Comparison of ENCODE assay signal across 8 cellular contexts in genomic region chr14:102507891-102508312, GRCh38. TPM values are rescaled to one million over a fixed set of nuclear protein-coding genes. Genes with fewer than 3 reads are reported as not detected.
A peak's percentile ranks its signal among the peaks of the same experiment; 100 is the strongest.
DNase-seq lines count a peak whose midpoint lies in the region; ATAC-seq and TF ChIP-seq lines count a peak whose summit lies in the region.
"Had no signal": no experiment of that assay in that cellular context is flagged by ENCODE, and none has a peak within 500 bp of the region (broad histone marks: within the 10 kb centered on the region; RNA-seq: fewer than 3 reads in every experiment).

No MANE protein-coding gene starts in this region.

- TF ChIP-seq CTCF in HEK293 (tag by site-specific recombination; IDR thresholded peaks at IDR 0.05) (peak; percentile 35; the same call in 1 of the 2 replicates), coronary artery (IDR thresholded peaks at IDR 0.05) (no peak), neural progenitor cell (IDR thresholded peaks at IDR 0.05) (no peak), dorsolateral prefrontal cortex (IDR thresholded peaks at IDR 0.05 in 54 of 56, conservative IDR thresholded peaks at IDR 0.05 in 2 of 56; ENCODE audit: low read depth in 1 of 56, partially characterized antibody in 56 of 56) (no peak)

- H3F3A ChIP-seq in neural progenitor cell (ENCODE audit: low read depth), result peaks cover 29% of the 10 kb centered on the region

- H2AFZ ChIP-seq in neural progenitor cell (replicated peaks), result no peak overlapping the region

- peaks cover 1 to 20% (median 10%) of the 10 kb centered on the region in 4 donors for H3K4me1 Mint-ChIP-seq in CD4-positive, alpha-beta memory T cell
- peaks cover 34% of the 10 kb centered on the region for H3K4me1 Mint-ChIP-seq in neural progenitor cell

- H3K36me3 ChIP-seq in CD4-positive, alpha-beta memory T cell (ENCODE audit: insufficient read depth, low read length), result no peaks in the 10 kb centered on the region
- peaks cover 0 to 29% of the 10 kb centered on the region in 2 experiments; a peak in 1 of 3 replicates for H3K36me3 ChIP-seq in HEK293 (ENCODE audit: control insufficient read depth in 2 of 2, insufficient read depth in 1 of 2, low read length in 2 of 2)
- H3K36me3 ChIP-seq in neural progenitor cell, result no peaks in the 10 kb centered on the region

- peaks cover 13% of the 10 kb centered on the region for H3K4me1 ChIP-seq in CD4-positive, alpha-beta memory T cell (ENCODE audit: insufficient read depth, low read length)
- H3K4me1 ChIP-seq in HEK293 (ENCODE audit: control insufficient read depth, insufficient read depth, low read length) (peaks cover 3% of the 10 kb centered on the region; the same call in 1 of the 2 replicates), neural progenitor cell (peaks cover 4% of the 10 kb centered on the region)

- peaks cover 9% of the 10 kb centered on the region for H4K20me1 ChIP-seq in neural progenitor cell (ENCODE audit: low read depth)

- intact Hi-C loops in CD4-positive, alpha-beta memory T cell (cut with micrococcal nuclease), result loop anchor here (5.0 kb wide), 1 partner anchor 84 kb away; the partner anchor contains the start of gene RCOR1
- intact Hi-C loops in dorsolateral prefrontal cortex (cut with DNase I), result no loop called here

- POLR2A ChIA-PET in CD4-positive, alpha-beta memory T cell (lab: Charles Lee; ENCODE audit: partially characterized antibody), result interaction anchor here (1.2 kb wide), 1 partner anchor 16 kb away, joined by 3 read pairs; no protein-coding TSS in a partner anchor
- POLR2A ChIA-PET in HEK293 (lab: Yijun Ruan, JAX), result interaction anchor here (0.6 to 0.9 kb wide), 2 partner anchors 17 to 21 kb away, joined by 4 to 5 read pairs; no protein-coding TSS in a partner anchor

- ATAC-seq in HG02884 (IDR thresholded peaks at IDR 0.05; ENCODE audit: unreplicated experiment), result no peak

- H3K27ac Mint-ChIP-seq in CD4-positive, alpha-beta memory T cell, result peak overlapping the region in 5 of 7 donors; percentile 45 to 91 (median 83)
- no peak overlapping the region for H3K27ac Mint-ChIP-seq in neural progenitor cell

- H3K4me2 ChIP-seq in neural progenitor cell, result no peak overlapping the region

- no peaks in the 10 kb centered on the region for H3K27me3 ChIP-seq in CD4-positive, alpha-beta memory T cell (ENCODE audit: insufficient read depth, low read length)
- H3K27me3 ChIP-seq in neural progenitor cell, result no peaks in the 10 kb centered on the region
- no peaks in the 10 kb centered on the region for H3K27me3 ChIP-seq in dorsolateral prefrontal cortex

- H3K27me3 Mint-ChIP-seq in CD4-positive, alpha-beta memory T cell, result no peaks in the 10 kb centered on the region
- peaks cover 7% of the 10 kb centered on the region for H3K27me3 Mint-ChIP-seq in neural progenitor cell (ENCODE audit: insufficient read depth, low read depth)

- no peak overlapping the region for H3K9ac ChIP-seq in neural progenitor cell

- peaks cover 0 to 4% (median 0%) of the 10 kb centered on the region in 8 donors for H3K9me3 Mint-ChIP-seq in CD4-positive, alpha-beta memory T cell
- H3K9me3 Mint-ChIP-seq in neural progenitor cell, result no peaks in the 10 kb centered on the region

- H3K79me2 ChIP-seq in neural progenitor cell (ENCODE audit: low read depth), result peaks cover 7% of the 10 kb centered on the region

- DNase-seq in CD4-positive, alpha-beta memory T cell, result peak in 1 of 5 donors; percentile 18
- DNase-seq in coronary artery (ENCODE audit: low spot score) (peak; percentile 68), neural progenitor cell (ENCODE audit: low spot score) (no peak), GDM1 (lab: John Stamatoyannopoulos, UW) (no peak), dorsolateral prefrontal cortex (no peak)
- DNase-seq: activated CD4-positive, alpha-beta T cell treated with anti-CD3 and anti-CD28 coated beads, Interleukin-2, amount 50 U/mL, for 48 hours had no signal

- H3K27ac ChIP-seq in CD4-positive, alpha-beta memory T cell (ENCODE audit: low read depth, low read length), result no peak overlapping the region
- H3K27ac ChIP-seq in HEK293 (ENCODE audit: extremely low read depth, low read depth, low read length) (no peak overlapping the region), coronary artery (peak overlapping the region in 1 of 2 donors; percentile 77), neural progenitor cell (no peak overlapping the region), dorsolateral prefrontal cortex (peak overlapping the region in 29 of 59 donors; percentile 69 to 93 (median 88))

- H3K4me3 Mint-ChIP-seq in CD4-positive, alpha-beta memory T cell, result peak overlapping the region in 7 of 8 donors; percentile 15 to 85 (median 72)
- peak overlapping the region; percentile 90 for H3K4me3 Mint-ChIP-seq in neural progenitor cell

- H3K4me3 ChIP-seq in CD4-positive, alpha-beta memory T cell (ENCODE audit: low read length in 2 of 2), result no peak overlapping the region
- no peak overlapping the region for H3K4me3 ChIP-seq in HEK293 (ENCODE audit: low read depth, low read length)
- H3K4me3 ChIP-seq in coronary artery, result no peak overlapping the region
- H3K4me3 ChIP-seq in neural progenitor cell, result no peak overlapping the region
- peak overlapping the region in 16 of 59 donors; percentile 63 to 82 (median 70) for H3K4me3 ChIP-seq in dorsolateral prefrontal cortex

- H3K36me3 Mint-ChIP-seq in CD4-positive, alpha-beta memory T cell, result no peaks in the 10 kb centered on the region
- H3K36me3 Mint-ChIP-seq in neural progenitor cell, result peaks cover 3% of the 10 kb centered on the region

- no peaks in the 10 kb centered on the region for H3K9me3 ChIP-seq in CD4-positive, alpha-beta memory T cell (ENCODE audit: control insufficient read depth in 1 of 2, low read length in 2 of 2)
- H3K9me3 ChIP-seq in HEK293 (ENCODE audit: control insufficient read depth, insufficient read depth, low read depth, low read length) (no peaks in the 10 kb centered on the region), neural progenitor cell (ENCODE audit: low read depth) (no peaks in the 10 kb centered on the region)

- CTCF ChIA-PET in CD4-positive, alpha-beta memory T cell (lab: Charles Lee; ENCODE audit: partially characterized antibody), result interaction anchor here (0.9 to 1.6 kb wide), 4 partner anchors 8 to 69 kb away, joined by 3 to 7 read pairs (median 4); no protein-coding TSS in a partner anchor
- CTCF ChIA-PET in HEK293 (lab: Yijun Ruan, JAX), result interaction anchor here (1.7 kb wide), 2 partner anchors 17 to 69 kb away, joined by 6 to 11 read pairs; no protein-coding TSS in a partner anchor

TF ChIP-seq in HEK293, 187 proteins besides CTCF, POLR2A, EP300 and RAD21 (continues in another document):
- TF ChIP-seq ZNF658 (tag by site-specific recombination; IDR thresholded peaks at IDR 0.05) (no peak), OSR2 (tag by site-specific recombination; IDR thresholded peaks at IDR 0.05) (no peak), INSM2 (tag by site-specific recombination; IDR thresholded peaks at IDR 0.05) (no peak), ZNF76 (tag by site-specific recombination; IDR thresholded peaks at IDR 0.05; ENCODE audit: borderline replicate concordance, low read depth) (no peak), ZNF132 (tag by site-specific recombination; IDR thresholded peaks at IDR 0.05; ENCODE audit: borderline replicate concordance) (no peak), ZNF549 (tag by site-specific recombination; IDR thresholded peaks at IDR 0.05) (no peak), ZNF449 (tag by site-specific recombination; IDR thresholded peaks at IDR 0.05) (no peak)
- TF ChIP-seq, protein P1, sequence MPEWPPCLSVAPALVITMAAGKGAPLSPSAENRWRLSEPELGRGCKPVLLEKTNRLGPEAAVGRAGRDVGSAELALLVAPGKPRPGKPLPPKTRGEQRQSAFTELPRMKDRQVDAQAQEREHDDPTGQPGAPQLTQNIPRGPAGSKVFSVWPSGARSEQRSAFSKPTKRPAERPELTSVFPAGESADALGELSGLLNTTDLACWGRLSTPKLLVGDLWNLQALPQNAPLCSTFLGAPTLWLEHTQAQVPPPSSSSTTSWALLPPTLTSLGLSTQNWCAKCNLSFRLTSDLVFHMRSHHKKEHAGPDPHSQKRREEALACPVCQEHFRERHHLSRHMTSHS (tag by site-specific recombination; IDR thresholded peaks at IDR 0.05), result no peak

RNA-seq across cellular contexts. Expression of gene ANKRD9, which starts 1.7 kb away (rescaled TPM):
- total RNA-seq in CD4-positive, alpha-beta memory T cell, result 1 to 10 TPM; 1.8 to 2.5 TPM
- polyA plus RNA-seq in CD4-positive, alpha-beta memory T cell, result under 1 TPM in 1 of 2 donors, not detected in 1; 0.69 TPM
- 10.8 and 47.4 TPM in 2 replicates for total RNA-seq in neural progenitor cell (ENCODE audit: low replicate concordance)
- total RNA-seq in dorsolateral prefrontal cortex, result 100 to 1,000 TPM in 1 of 120 experiments, 10 to 100 TPM in 119; 20.1 to 115 (median 36.3) TPM
